1 cellular context compared by ENCODE assay signal in genomic region chr11:109040303-109040702, GRCh38.
TF ChIP-seq lines count a peak whose summit lies in the region.

No MANE protein-coding gene starts in this region.

TF ChIP-seq in H1, 55 proteins besides CTCF, POLR2A, EP300 and RAD21 (continued from another document):
- TF ChIP-seq KDM5A (IDR thresholded peaks at IDR 0.05; ENCODE audit: low read length) (no peak), CHD1 (IDR thresholded peaks at IDR 0.05; ENCODE audit: low read depth, low read length) (no peak), GTF2F1 (IDR thresholded peaks at IDR 0.05; ENCODE audit: borderline replicate concordance, low read depth, low read length) (no peak), SP1 (IDR thresholded peaks at IDR 0.05; ENCODE audit: low read depth, low read length) (no peak), ATF2 (IDR thresholded peaks at IDR 0.05; ENCODE audit: low read length) (peak; percentile 87), CHD7 (IDR thresholded peaks at IDR 0.05; ENCODE audit: insufficient replicate concordance, low read length) (no peak), RNF2 (IDR thresholded peaks at IDR 0.05; ENCODE audit: borderline replicate concordance, low read depth, low read length, missing control alignments, poor library complexity, severe bottlenecking) (no peak), SIRT6 (IDR thresholded peaks at IDR 0.05; ENCODE audit: low read length) (no peak), SIX5 (IDR thresholded peaks at IDR 0.05; ENCODE audit: low read depth, low read length) (no peak), HDAC2 (IDR thresholded peaks at IDR 0.05; ENCODE audit: borderline replicate concordance in 1 of 2, low read depth in 2 of 2, low read length in 2 of 2) (no peak)
TF ChIP-seq in H1: peak in this region for 4.
